8 cellular contexts compared by ENCODE assay signal in the genomic region with DNA sequence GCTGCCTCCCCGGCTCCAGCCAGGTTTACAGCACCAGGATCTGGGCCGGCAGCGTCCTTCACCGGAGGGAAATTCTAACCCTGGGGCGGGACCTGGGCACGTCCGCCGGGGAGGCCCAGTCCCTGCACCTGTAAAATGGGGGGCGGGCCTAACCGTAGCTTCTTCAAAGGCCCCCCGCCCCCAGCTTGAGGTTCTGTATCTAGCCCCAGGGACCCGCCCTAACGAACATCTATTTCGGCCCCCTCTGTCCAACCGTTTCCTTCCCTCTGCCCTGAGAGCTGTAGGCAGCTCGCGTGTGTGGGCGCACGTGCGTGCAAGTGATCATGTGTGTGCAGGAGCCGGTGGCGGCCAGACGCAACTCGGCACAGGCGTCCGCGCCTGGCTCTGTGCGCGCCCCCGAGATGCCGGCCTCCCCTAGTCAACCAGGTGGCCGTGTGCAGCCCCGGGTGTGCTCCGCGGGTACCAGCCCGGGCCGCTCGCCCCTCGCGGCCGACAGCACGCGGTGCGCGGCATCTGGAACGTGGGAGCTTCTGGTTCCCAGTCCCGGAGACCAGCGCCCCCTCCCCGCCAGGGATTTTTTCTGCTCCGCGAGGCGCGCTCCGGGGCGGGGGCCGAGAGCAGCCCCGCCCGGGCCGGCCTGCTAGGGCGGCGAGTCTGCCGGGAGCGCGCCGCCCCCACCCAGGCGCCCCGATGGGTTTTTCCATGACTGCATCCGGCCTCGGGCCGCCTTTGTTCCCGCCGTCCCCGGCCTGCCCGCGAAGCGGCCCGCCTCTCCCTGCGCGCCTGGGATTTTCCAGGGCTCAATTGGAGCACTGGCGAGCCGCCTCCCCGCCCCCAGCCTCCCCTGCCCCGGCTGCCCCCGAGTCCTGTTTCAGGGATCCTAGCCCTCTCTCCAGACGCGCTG. TPM values are rescaled to one million over a fixed set of nuclear protein-coding genes. Genes with fewer than 3 reads are reported as not detected.
A peak's percentile ranks its signal among the peaks of the same experiment; 100 is the strongest.
DNase-seq lines count a peak whose midpoint lies in the region; ATAC-seq and TF ChIP-seq lines count a peak whose summit lies in the region.

No MANE protein-coding gene starts in this region.

- no peaks in the 10 kb centered on the region for H3K9me3 Mint-ChIP-seq in endothelial cell (ENCODE audit: unreplicated experiment)

- H3K27me3 ChIP-seq in BLaER1, result no peaks in the 10 kb centered on the region

- TF ChIP-seq CTCF in endothelial cell (IDR thresholded peaks at IDR 0.05; ENCODE audit: unreplicated experiment), result peak; percentile 38

- peak overlapping the region; percentile 66 for H3K4me3 ChIP-seq in BLaER1

- H3K4me1 ChIP-seq in BLaER1, result peaks cover 83% of the 10 kb centered on the region

- peak overlapping the region; percentile 100 for H3K27ac ChIP-seq in BLaER1

- peak overlapping the region; percentile 96 for H3K27ac Mint-ChIP-seq in endothelial cell (ENCODE audit: unreplicated experiment)

- peak overlapping the region; percentile 86 for H3K4me3 Mint-ChIP-seq in endothelial cell (ENCODE audit: unreplicated experiment)

- peak; percentile 79 for DNase-seq in NCI-H774 (lab: John Stamatoyannopoulos, UW)
- peak; percentile 58 for DNase-seq in activated CD8-positive, alpha-beta memory T cell treated with anti-CD3 and anti-CD28 coated beads, Interleukin-2, amount 50 U/mL, for 24 hours (ENCODE audit: extremely low read depth)
- DNase-seq in endothelial cell (ENCODE audit: low spot score), result peak; percentile 87
- peak; percentile 92 for DNase-seq in midbrain (lab: John Stamatoyannopoulos, UW)
- peak; percentile 66 to 69 for DNase-seq in stimulated activated CD8-positive, alpha-beta memory T cell treated with anti-CD3 and anti-CD28 coated beads, Interleukin-15, amount 100 ng/mL, for 4 hours (ENCODE audit: low read depth in 2 of 2)

- no peaks in the 10 kb centered on the region for H3K9me3 ChIP-seq in BLaER1

- ATAC-seq in GM19025 (IDR thresholded peaks at IDR 0.05; ENCODE audit: low read depth, unreplicated experiment) (peak; percentile 62), HG03159 (IDR thresholded peaks at IDR 0.05; ENCODE audit: unreplicated experiment) (peak; percentile 67)

- H4K20me1 ChIP-seq in BLaER1, result no peaks in the 10 kb centered on the region

- peaks cover 11% of the 10 kb centered on the region for H3K27me3 Mint-ChIP-seq in endothelial cell (ENCODE audit: unreplicated experiment)

- H3K4me1 Mint-ChIP-seq in endothelial cell (ENCODE audit: unreplicated experiment), result peaks cover 28% of the 10 kb centered on the region

- H3K36me3 Mint-ChIP-seq in endothelial cell (ENCODE audit: low read depth, unreplicated experiment), result no peaks in the 10 kb centered on the region

- H3K4me2 ChIP-seq in BLaER1, result peak overlapping the region; percentile 89

- peak overlapping the region; percentile 98 for H3K9ac ChIP-seq in BLaER1

- H3K36me3 ChIP-seq in BLaER1, result no peaks in the 10 kb centered on the region

RNA-seq across cellular contexts. Expression of a gene that starts 21.2 kb away (rescaled TPM):
- not detected for total RNA-seq in endothelial cell (ENCODE audit: unreplicated experiment)

Comparison
In these comparisons a context has a peak if more than half of its experiments do, and no peak if none do; other contexts are left out.
1. Peak in every context shown above with its lines: DNase-seq, ATAC-seq, H3K4me3 ChIP-seq and H3K27ac ChIP-seq.